8 cellular contexts compared by ENCODE assay signal in the genomic region with DNA sequence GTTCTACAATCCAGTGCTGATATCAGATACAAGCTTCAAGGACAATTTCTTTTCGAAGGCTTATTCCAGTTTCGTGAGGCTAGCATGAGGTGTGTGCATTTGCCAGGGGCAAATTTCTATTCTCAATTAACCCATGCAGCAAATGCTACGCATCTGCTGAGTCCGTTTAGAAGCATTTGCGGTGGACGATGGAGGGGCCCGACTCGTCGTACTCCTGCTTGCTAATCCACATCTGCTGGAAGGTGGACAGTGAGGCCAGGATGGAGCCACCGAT. TPM values are rescaled to one million over a fixed set of nuclear protein-coding genes. Genes with fewer than 3 reads are reported as not detected.
DNase-seq lines count a peak whose midpoint lies in the region; ATAC-seq lines count a peak whose summit lies in the region.

No MANE protein-coding gene starts in this region.

- H3K4me1 ChIP-seq in HUES6 (ENCODE audit: control insufficient read depth, insufficient read depth, low read length): no peaks in the 10 kb centered on the region

- peak overlapping the region; percentile 99 for H3K9ac ChIP-seq in HUES6 (ENCODE audit: low read length)

- H3K9me3 ChIP-seq in HUES6 (ENCODE audit: control insufficient read depth, insufficient read depth, low read depth, low read length): no peaks in the 10 kb centered on the region

- peaks cover 30 to 38% (median 33%) of the 10 kb centered on the region in 3 donors for H3K27me3 Mint-ChIP-seq in immature natural killer cell (ENCODE audit: low read depth in 3 of 3)
- no peaks in the 10 kb centered on the region for H3K27me3 Mint-ChIP-seq in stimulated activated naive CD8-positive, alpha-beta T cell treated with anti-CD3 and anti-CD28 coated beads, Interleukin-15, amount 100 ng/mL, for 72 hours

- no peaks in the 10 kb centered on the region for H3K27me3 ChIP-seq in HUES6 (ENCODE audit: control insufficient read depth, insufficient read depth, low read length)

- peak overlapping the region; percentile 87 to 98 for H3K27ac Mint-ChIP-seq in activated naive CD4-positive, alpha-beta T cell treated with anti-CD3 and anti-CD28 coated beads, Interleukin-2, amount 50 U/mL, for 72 hours
- H3K27ac Mint-ChIP-seq in immature natural killer cell: peak overlapping the region; percentile 90 to 98 (median 96)
- H3K27ac Mint-ChIP-seq in stimulated activated naive CD8-positive, alpha-beta T cell treated with anti-CD3 and anti-CD28 coated beads, Interleukin-15, amount 100 ng/mL, for 72 hours: peak overlapping the region; percentile 93

- peaks cover 38 to 46% of the 10 kb centered on the region in 2 donors for H3K36me3 Mint-ChIP-seq in activated naive CD4-positive, alpha-beta T cell treated with anti-CD3 and anti-CD28 coated beads, Interleukin-2, amount 50 U/mL, for 72 hours
- H3K36me3 Mint-ChIP-seq in immature natural killer cell: peaks cover 31 to 40% (median 32%) of the 10 kb centered on the region in 3 donors

- peak overlapping the region; percentile 82 for H3K4me3 ChIP-seq in HUES6 (ENCODE audit: low read depth, low read length)

- peaks cover 46 to 54% of the 10 kb centered on the region in 2 donors for H3K4me1 Mint-ChIP-seq in immature natural killer cell
- H3K4me1 Mint-ChIP-seq in stimulated activated naive CD8-positive, alpha-beta T cell treated with anti-CD3 and anti-CD28 coated beads, Interleukin-15, amount 100 ng/mL, for 72 hours: peaks cover 44% of the 10 kb centered on the region

- peaks cover 0 to 3% of the 10 kb centered on the region in 2 donors for H3K9me3 Mint-ChIP-seq in activated naive CD4-positive, alpha-beta T cell treated with anti-CD3 and anti-CD28 coated beads, Interleukin-2, amount 50 U/mL, for 72 hours
- H3K9me3 Mint-ChIP-seq in immature natural killer cell: peaks cover 0 to 3% (median 0%) of the 10 kb centered on the region in 6 donors
- no peaks in the 10 kb centered on the region for H3K9me3 Mint-ChIP-seq in stimulated activated naive CD8-positive, alpha-beta T cell treated with anti-CD3 and anti-CD28 coated beads, Interleukin-15, amount 100 ng/mL, for 72 hours

- no peak for DNase-seq in activated naive CD4-positive, alpha-beta T cell treated with anti-CD3 and anti-CD28 coated beads, Interleukin-2, amount 50 U/mL, for 72 hours (ENCODE audit: low spot score in 2 of 2)
- DNase-seq in immature natural killer cell (no peak), SKM-1 treated with dmso at 0.1 percent for 144 hours (lab: John Stamatoyannopoulos, UW; ENCODE audit: unreplicated experiment) (no peak), COR-L47 (lab: John Stamatoyannopoulos, UW) (no peak), NAMALWA (ENCODE audit: low spot score) (no peak), putamen (ENCODE audit: low spot score) (no peak)
- DNase-seq in stimulated activated naive CD8-positive, alpha-beta T cell treated with anti-CD3 and anti-CD28 coated beads, Interleukin-15, amount 100 ng/mL, for 72 hours: no peak

- peak overlapping the region; percentile 95 to 100 (median 96) for H3K4me3 Mint-ChIP-seq in immature natural killer cell
- H3K4me3 Mint-ChIP-seq in stimulated activated naive CD8-positive, alpha-beta T cell treated with anti-CD3 and anti-CD28 coated beads, Interleukin-15, amount 100 ng/mL, for 72 hours: peak overlapping the region; percentile 96 to 98

- H3K27ac ChIP-seq in HUES6 (ENCODE audit: low read depth, low read length): peak overlapping the region; percentile 94; the same call in 1 of the 2 replicates

- ATAC-seq in activated naive CD4-positive, alpha-beta T cell treated with anti-CD3 and anti-CD28 coated beads, Interleukin-2, amount 50 U/mL, for 72 hours: no peak
- ATAC-seq in stimulated activated naive CD8-positive, alpha-beta T cell treated with anti-CD3 and anti-CD28 coated beads, Interleukin-15, amount 100 ng/mL, for 72 hours: no peak

- H3K36me3 ChIP-seq in HUES6 (ENCODE audit: control insufficient read depth, insufficient read depth, low read length): peaks cover 37% of the 10 kb centered on the region

RNA-seq across cellular contexts. Expression of a gene that starts 2.1 kb away (rescaled TPM):
- total RNA-seq in activated naive CD4-positive, alpha-beta T cell treated with anti-CD3 and anti-CD28 coated beads, Interleukin-2, amount 50 U/mL, for 72 hours: 1,000 to 10,000 TPM; 6,062 to 6,573 TPM
- polyA plus RNA-seq in immature natural killer cell: 1,000 to 10,000 TPM; 1,637 to 3,074 (median 2,788) TPM

RNA-seq across cellular contexts. Expression of a gene that starts 17.7 kb away (rescaled TPM):
- total RNA-seq in activated naive CD4-positive, alpha-beta T cell treated with anti-CD3 and anti-CD28 coated beads, Interleukin-2, amount 50 U/mL, for 72 hours: under 1 TPM; 0.30 to 0.86 TPM
- polyA plus RNA-seq in immature natural killer cell: under 1 TPM in 1 of 3 donors, not detected in 2; 0.23 TPM

RNA-seq across cellular contexts. Expression of a gene that starts 41.7 kb away (rescaled TPM):
- total RNA-seq in activated naive CD4-positive, alpha-beta T cell treated with anti-CD3 and anti-CD28 coated beads, Interleukin-2, amount 50 U/mL, for 72 hours: 10 to 100 TPM; 19.8 to 37.9 TPM
- polyA plus RNA-seq in immature natural killer cell: 10 to 100 TPM; 11.4 to 25.0 (median 14.5) TPM
